Comparison of ENCODE assay signal across 1 cellular context in the genomic region with DNA sequence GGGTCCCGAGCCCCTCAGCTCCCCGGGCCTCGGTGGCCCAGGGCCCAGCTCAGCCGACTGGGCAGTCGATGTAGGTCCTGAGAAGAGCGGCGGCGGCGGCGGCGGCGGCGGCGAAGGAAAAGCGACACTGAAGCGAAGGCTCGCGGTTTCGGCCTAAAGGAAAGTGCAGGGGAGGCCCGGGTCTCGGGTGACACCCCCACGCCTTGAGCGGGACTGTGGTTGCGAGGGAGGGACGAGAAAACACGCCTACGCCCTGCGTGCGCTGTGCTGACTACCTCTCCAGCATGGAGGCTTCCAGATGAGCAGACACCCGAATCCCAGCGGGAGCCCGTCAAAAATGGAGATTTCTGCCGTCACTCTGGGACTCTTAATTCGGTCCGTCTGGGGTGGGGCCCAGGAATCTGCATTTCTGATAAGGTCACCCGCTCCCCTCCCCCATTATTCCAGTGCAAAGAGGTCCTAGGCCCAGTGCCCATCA.
TF ChIP-seq lines count a peak whose summit lies in the region.

No MANE protein-coding gene starts in this region.

TF ChIP-seq in neural cell, 6 proteins besides CTCF, POLR2A, EP300 and RAD21:
- peak; percentile 64 for TF ChIP-seq POLR2AphosphoS5 (IDR thresholded peaks at IDR 0.05)
- no peak for TF ChIP-seq REST (IDR thresholded peaks at IDR 0.05; ENCODE audit: borderline replicate concordance)
TF ChIP-seq in neural cell: peak in this region for 1.
